Comparison of ENCODE assay signal across 16 cellular contexts in genomic region chr16:56981729-56982271, GRCh38. TPM values are rescaled to one million over a fixed set of nuclear protein-coding genes. Genes with fewer than 3 reads are reported as not detected.
A peak's percentile ranks its signal among the peaks of the same experiment; 100 is the strongest.
DNase-seq lines count a peak whose midpoint lies in the region; ATAC-seq, FAIRE-seq and TF ChIP-seq lines count a peak whose summit lies in the region.
"Had no signal": no experiment of that assay in that cellular context is flagged by ENCODE, and none has a peak within 500 bp of the region (broad histone marks: within the 10 kb centered on the region; RNA-seq: fewer than 3 reads in every experiment).

No MANE protein-coding gene starts in this region.

- intact Hi-C loops in lower lobe of right lung (cut with DNase I) (no loop called here), thyroid gland (cut with DNase I) (no loop called here)

- H3K9ac ChIP-seq in H1 (replicated peaks in 1 of 4; ENCODE audit: extremely low read depth in 1 of 4, low read depth in 3 of 4, low read length in 3 of 4) = no peak overlapping the region

- peaks cover 28% of the 10 kb centered on the region for H3K4me1 ChIP-seq in CD4-positive, CD25-positive, alpha-beta regulatory T cell (ENCODE audit: control insufficient read depth, insufficient read depth, low read length, poor library complexity, severe bottlenecking)
- H3K4me1 ChIP-seq in H1 (replicated peaks in 1 of 4; ENCODE audit: control insufficient read depth in 3 of 4, insufficient read depth in 4 of 4, low read length in 3 of 4) = no peaks in the 10 kb centered on the region
- H3K4me1 ChIP-seq in lower lobe of right lung = peaks cover 19% of the 10 kb centered on the region
- peaks cover 0 to 19% of the 10 kb centered on the region in 2 donors for H3K4me1 ChIP-seq in thyroid gland

- H3K23ac ChIP-seq in H1 (ENCODE audit: insufficient read length) = no peak overlapping the region

- TF ChIP-seq CTCF in H1 (IDR thresholded peaks at IDR 0.05; ENCODE audit: control extremely low read depth in 1 of 3, insufficient read depth in 1 of 3, low read depth in 1 of 3, low read length in 3 of 3) (no peak), lower lobe of right lung (IDR thresholded peaks at IDR 0.05) (no peak), thyroid gland (IDR thresholded peaks at IDR 0.05) (no peak)

- H2BK20ac ChIP-seq in H1 (ENCODE audit: low read length) = 0 out of 2 replicates have a peak overlapping the region, but pooled peaks have one; percentile 61

- no peak overlapping the region for H3K14ac ChIP-seq in H1 (ENCODE audit: insufficient read length)

- no peak overlapping the region for H3K4ac ChIP-seq in H1 (replicated peaks; ENCODE audit: insufficient read length, low read depth, low read length)

- H3K9me3 Mint-ChIP-seq in CD4-positive, CD25-positive, alpha-beta regulatory T cell = no peaks in the 10 kb centered on the region
- H3K9me3 Mint-ChIP-seq: immature natural killer cell had no signal

- 90% methylated on average over 12 of the region's 12 CpGs; no CpG with 5 or more reads in 1 of the 2 experiments for WGBS in H1 (ENCODE audit: extremely low coverage in 1 of 2, insufficient coverage in 1 of 2, insufficient read length in 1 of 2, insufficient replicate concordance in 2 of 2, low coverage in 1 of 2, low lambda C conversion rate in 2 of 2, missing lambda C conversion rate in 1 of 2), 2 experiments
- 89 to 90% methylated on average over 12 of the region's 12 CpGs for WGBS in thyroid gland, 2 donors

- H3K79me1 ChIP-seq in H1 (ENCODE audit: low read depth, low read length) = no peaks in the 10 kb centered on the region

- no peak overlapping the region for H4K8ac ChIP-seq in H1 (ENCODE audit: extremely low read depth, insufficient read depth, low read length)

- no peaks in the 10 kb centered on the region for H4K20me1 ChIP-seq in H1 (replicated peaks in 1 of 2; ENCODE audit: control insufficient read depth in 1 of 2, insufficient read depth in 2 of 2, low read length in 2 of 2)

- no peak overlapping the region for H2BK12ac ChIP-seq in H1 (ENCODE audit: low read depth, low read length)

- no peaks in the 10 kb centered on the region for H3K23me2 ChIP-seq in H1 (ENCODE audit: low read depth, low read length)

- CTCF ChIA-PET in H1 (lab: Charles Lee; ENCODE audit: partially characterized antibody) = interaction anchor here (1.5 to 8.1 kb wide), 5 partner anchors 11 to 79 kb away, joined by 3 to 67 read pairs (median 5); no protein-coding TSS in a partner anchor

- no peak overlapping the region for H3K4me3 ChIP-seq in CD4-positive, CD25-positive, alpha-beta regulatory T cell (ENCODE audit: low read depth, low read length)
- H3K4me3 ChIP-seq in H1 (ENCODE audit: extremely low read depth in 1 of 4, insufficient read depth in 2 of 4, low read depth in 3 of 4, low read length in 4 of 4) (no peak overlapping the region), lower lobe of right lung (no peak overlapping the region), thyroid gland (replicated peaks in 1 of 3) (no peak overlapping the region)
- H3K4me3 ChIP-seq: heart right ventricle, suprapubic skin had no signal

- H3K79me2 ChIP-seq in H1 (ENCODE audit: control insufficient read depth in 1 of 2, insufficient read depth in 2 of 2, low read length in 2 of 2) = no peaks in the 10 kb centered on the region

- no peak overlapping the region for H3K56ac ChIP-seq in H1 (replicated peaks; ENCODE audit: insufficient read length, low read depth, low read length)

- DNase-seq in CD4-positive, CD25-positive, alpha-beta regulatory T cell = no peak
- DNase-seq in H1 (ENCODE audit: low read depth in 1 of 2, low spot score in 2 of 2) (no peak), lower lobe of right lung (no peak), thyroid gland (no peak)
- DNase-seq: activated CD4-positive, alpha-beta T cell treated with anti-CD3 and anti-CD28 coated beads for 48 hours; activated T-cell treated with anti-CD3 and anti-CD28 coated beads for 4 hours; cortex of kidney; GOT3; heart right ventricle; immature natural killer cell; NCI-H1694; stimulated activated CD4-positive, alpha-beta T cell treated with anti-CD3 and anti-CD28 coated beads, Interleukin-2, amount 100 ng/mL, for 48 hours had no signal

- H2AFZ ChIP-seq in H1 (ENCODE audit: low read length) = no peak overlapping the region

- H2BK5ac ChIP-seq in H1 (ENCODE audit: low read depth, low read length) = no peak overlapping the region; the same call in 1 of the 2 replicates

- H2BK15ac ChIP-seq in H1 (ENCODE audit: low read length) = no peak overlapping the region

- no peak for TF ChIP-seq RAD21 in H1 (IDR thresholded peaks at IDR 0.05 in 1 of 2, conservative IDR thresholded peaks at IDR 0.05 in 1 of 2; ENCODE audit: low read depth in 2 of 2, low read length in 2 of 2)

- no peak for ATAC-seq in CD4-positive, CD25-positive, alpha-beta regulatory T cell (ENCODE audit: low read depth in 2 of 2)
- ATAC-seq in HG02759 (IDR thresholded peaks at IDR 0.05; ENCODE audit: unreplicated experiment) (peak; percentile 5), lower lobe of right lung (no peak), HG03520 (IDR thresholded peaks at IDR 0.05; ENCODE audit: unreplicated experiment) (no peak)
- ATAC-seq: SK-N-SH treated with all-trans-retinoic acid at 6 μM for 48 hours had no signal

- peaks cover 4 to 67% (median 31%) of the 10 kb centered on the region in 4 donors for H3K4me1 Mint-ChIP-seq in CD4-positive, CD25-positive, alpha-beta regulatory T cell

- H3K36me3 ChIP-seq in CD4-positive, CD25-positive, alpha-beta regulatory T cell (ENCODE audit: control insufficient read depth, insufficient read depth, low read length) = peaks cover 18% of the 10 kb centered on the region
- H3K36me3 ChIP-seq in H1 (ENCODE audit: control insufficient read depth in 2 of 4, insufficient read depth in 4 of 4, low read length in 3 of 4) = no peaks in the 10 kb centered on the region
- H3K36me3 ChIP-seq in lower lobe of right lung = no peaks in the 10 kb centered on the region
- no peaks in the 10 kb centered on the region for H3K36me3 ChIP-seq in thyroid gland
- H3K36me3 ChIP-seq: suprapubic skin had no signal

- H3K27me3 ChIP-seq in CD4-positive, CD25-positive, alpha-beta regulatory T cell (ENCODE audit: control insufficient read depth, insufficient read depth, low read length) = no peaks in the 10 kb centered on the region
- H3K27me3 ChIP-seq in H1 (replicated peaks in 1 of 4; ENCODE audit: control insufficient read depth in 3 of 4, extremely low read depth in 1 of 4, insufficient read depth in 3 of 4, low read length in 3 of 4) (no peaks in the 10 kb centered on the region), lower lobe of right lung (ENCODE audit: low read depth) (no peaks in the 10 kb centered on the region), thyroid gland (no peaks in the 10 kb centered on the region)
- H3K27me3 ChIP-seq: heart right ventricle, suprapubic skin had no signal

- no peak for FAIRE-seq in H1 (lab: Jason Lieb, UNC)

- TF ChIP-seq EP300 in H1 (IDR thresholded peaks at IDR 0.05; ENCODE audit: borderline replicate concordance in 1 of 2, low read depth in 2 of 2, low read length in 2 of 2) = no peak

- H3K18ac ChIP-seq in H1 (ENCODE audit: extremely low read depth, low read length) = no peak overlapping the region

- H3K27me3 Mint-ChIP-seq in CD4-positive, CD25-positive, alpha-beta regulatory T cell = no peaks in the 10 kb centered on the region

- no peak overlapping the region; the same call in 1 of the 2 replicates for H2AK5ac ChIP-seq in H1 (ENCODE audit: low read depth, low read length)

- no peak overlapping the region for H2BK120ac ChIP-seq in H1 (replicated peaks; ENCODE audit: low read depth, low read length)

- H4K5ac ChIP-seq in H1 (ENCODE audit: insufficient read length, low read depth, low read length) = no peak overlapping the region

- H3K4me2 ChIP-seq in H1 (ENCODE audit: insufficient read depth in 1 of 2, low read depth in 2 of 2, low read length in 2 of 2) = no peak overlapping the region

- H3K36me3 Mint-ChIP-seq in CD4-positive, CD25-positive, alpha-beta regulatory T cell = peaks cover 30% of the 10 kb centered on the region

- peak overlapping the region in 2 of 3 donors; percentile 62 to 91 for H3K27ac Mint-ChIP-seq in CD4-positive, CD25-positive, alpha-beta regulatory T cell

- H3K4me3 Mint-ChIP-seq in CD4-positive, CD25-positive, alpha-beta regulatory T cell = peak overlapping the region in 1 of 4 donors; percentile 69
- H3K4me3 Mint-ChIP-seq: immature natural killer cell had no signal

- no peak for TF ChIP-seq POLR2A in H1 (IDR thresholded peaks at IDR 0.05; ENCODE audit: control extremely low read depth in 1 of 2, low read depth in 2 of 2, low read length in 2 of 2)
- no peak for TF ChIP-seq POLR2A in thyroid gland (IDR thresholded peaks at IDR 0.05)

- no peaks in the 10 kb centered on the region for H3K9me3 ChIP-seq in CD4-positive, CD25-positive, alpha-beta regulatory T cell (ENCODE audit: control insufficient read depth in 2 of 2, low read length in 2 of 2)
- H3K9me3 ChIP-seq in H1 (ENCODE audit: insufficient read depth in 2 of 2, low read depth in 1 of 2, low read length in 1 of 2) = no peaks in the 10 kb centered on the region
- no peaks in the 10 kb centered on the region for H3K9me3 ChIP-seq in lower lobe of right lung
- no peaks in the 10 kb centered on the region for H3K9me3 ChIP-seq in thyroid gland
- H3K9me3 ChIP-seq: heart right ventricle, suprapubic skin had no signal

- POLR2A ChIA-PET in H1 (lab: Charles Lee; ENCODE audit: partially characterized antibody) = interaction anchor here (2.1 kb wide), 1 partner anchor 8 kb away, joined by 4 read pairs; the partner anchor contains the start of gene NLRC5

- H4K91ac ChIP-seq in H1 (replicated peaks; ENCODE audit: insufficient read length, low read length) = no peak overlapping the region

- H3K27ac ChIP-seq in CD4-positive, CD25-positive, alpha-beta regulatory T cell (ENCODE audit: insufficient read depth, low read length, poor library complexity, severe bottlenecking) = no peak overlapping the region
- H3K27ac ChIP-seq in H1 (ENCODE audit: low read depth, low read length) = no peak overlapping the region
- H3K27ac ChIP-seq in lower lobe of right lung = no peak overlapping the region
- H3K27ac ChIP-seq in thyroid gland = no peak overlapping the region
- H3K27ac ChIP-seq: suprapubic skin had no signal

RNA-seq across cellular contexts. Expression of gene NLRC5, which starts 7.6 kb away (rescaled TPM):
- 842 TPM for total RNA-seq in CD4-positive, CD25-positive, alpha-beta regulatory T cell
- polyA plus RNA-seq in CD4-positive, CD25-positive, alpha-beta regulatory T cell = 100 to 1,000 TPM in 1 of 4 donors, 10 to 100 TPM in 3; 75.3 to 112 (median 97.2) TPM
- total RNA-seq in H1 (2021; fragmentation: NEBNext Ultra II Directional; extraction: Animal tissue kit (Norgen Biotek cat#: 25700)) = 2.8 and 3.2 TPM in 2 replicates
- polyA plus RNA-seq in H1 (2011; rRNA removed) = 2.0 and 2.2 TPM in 2 replicates
- polyA plus RNA-seq in H1 (2011; cell fraction: cytosol; rRNA removed) = 1.8 TPM
- polyA plus RNA-seq in H1 (2011; cell fraction: nucleus; rRNA removed) = 8.8 TPM
- polyA plus RNA-seq in H1 (2012, experiment 1 of 2) = 0.97 to 4.4 TPM (median 2.8 TPM) in 4 replicates
- 1.3 TPM for polyA plus RNA-seq in H1 (2012, experiment 2 of 2)
- polyA plus RNA-seq in H1 (2013, experiment 1 of 2) = 1.3 TPM
- polyA plus RNA-seq in H1 (2013, experiment 2 of 2) = 1.1 TPM
- 4.4 and 5.0 TPM in 2 replicates for polyA minus RNA-seq in H1 (2011; rRNA and poly(A)+ RNA removed)
- polyA minus RNA-seq in H1 (2011; cell fraction: cytosol; rRNA and poly(A)+ RNA removed) = 2.4 TPM
- polyA minus RNA-seq in H1 (2011; cell fraction: nucleus; rRNA and poly(A)+ RNA removed) = 10.5 TPM
- 47.5 TPM for total RNA-seq in lower lobe of right lung
- 10 to 100 TPM; 14.1 to 33.5 (median 20.5) TPM for total RNA-seq in thyroid gland

RNA-seq across cellular contexts. Expression of gene CETP, which starts 20.1 kb away (rescaled TPM):
- not detected for total RNA-seq in CD4-positive, CD25-positive, alpha-beta regulatory T cell
- polyA plus RNA-seq in CD4-positive, CD25-positive, alpha-beta regulatory T cell = under 1 TPM in 1 of 4 donors, not detected in 3; 0.27 TPM
- total RNA-seq in H1 (2021; fragmentation: NEBNext Ultra II Directional; extraction: Animal tissue kit (Norgen Biotek cat#: 25700)) = not detected in 2 replicates
- polyA plus RNA-seq in H1 (2011; rRNA removed) = not detected in 2 replicates
- not detected for polyA plus RNA-seq in H1 (2011; cell fraction: cytosol; rRNA removed)
- polyA plus RNA-seq in H1 (2011; cell fraction: nucleus; rRNA removed) = not detected
- 0.09 TPM in 1 of 4 replicates, not detected in the others for polyA plus RNA-seq in H1 (2012, experiment 1 of 2)
- polyA plus RNA-seq in H1 (2012, experiment 2 of 2) = not detected
- polyA plus RNA-seq in H1 (2013, experiment 1 of 2) = not detected
- polyA plus RNA-seq in H1 (2013, experiment 2 of 2) = 0.02 TPM
- polyA minus RNA-seq in H1 (2011; rRNA and poly(A)+ RNA removed) = not detected in 2 replicates
- polyA minus RNA-seq in H1 (2011; cell fraction: cytosol; rRNA and poly(A)+ RNA removed) = not detected
- polyA minus RNA-seq in H1 (2011; cell fraction: nucleus; rRNA and poly(A)+ RNA removed) = not detected
- total RNA-seq in lower lobe of right lung = 1.1 TPM
- total RNA-seq in thyroid gland = 1 to 10 TPM in 3 of 4 donors, under 1 TPM in 1; 0.40 to 4.0 (median 1.7) TPM

RNA-seq across cellular contexts. Expression of gene HERPUD1, which starts 49.9 kb away (rescaled TPM):
- total RNA-seq in CD4-positive, CD25-positive, alpha-beta regulatory T cell = 454 TPM
- polyA plus RNA-seq in CD4-positive, CD25-positive, alpha-beta regulatory T cell = 100 to 1,000 TPM; 133 to 174 (median 144) TPM
- 34.7 and 35.6 TPM in 2 replicates for total RNA-seq in H1 (2021; fragmentation: NEBNext Ultra II Directional; extraction: Animal tissue kit (Norgen Biotek cat#: 25700))
- 17.5 and 23.3 TPM in 2 replicates for polyA plus RNA-seq in H1 (2011; rRNA removed)
- 19.8 TPM for polyA plus RNA-seq in H1 (2011; cell fraction: cytosol; rRNA removed)
- polyA plus RNA-seq in H1 (2011; cell fraction: nucleus; rRNA removed) = 30.6 TPM
- 20.0 to 28.0 TPM (median 25.9 TPM) in 4 replicates for polyA plus RNA-seq in H1 (2012, experiment 1 of 2)
- polyA plus RNA-seq in H1 (2012, experiment 2 of 2) = 11.5 TPM
- polyA plus RNA-seq in H1 (2013, experiment 1 of 2) = 17.6 TPM
- 17.8 TPM for polyA plus RNA-seq in H1 (2013, experiment 2 of 2)
- 35.3 and 36.1 TPM in 2 replicates for polyA minus RNA-seq in H1 (2011; rRNA and poly(A)+ RNA removed)
- 47.9 TPM for polyA minus RNA-seq in H1 (2011; cell fraction: cytosol; rRNA and poly(A)+ RNA removed)
- 32.3 TPM for polyA minus RNA-seq in H1 (2011; cell fraction: nucleus; rRNA and poly(A)+ RNA removed)
- total RNA-seq in lower lobe of right lung = 174 TPM
- 100 to 1,000 TPM; 212 to 659 (median 321) TPM for total RNA-seq in thyroid gland

Comparison
In these comparisons a context has a peak if more than half of its experiments do, and no peak if none do; other contexts are left out.
1. RNA of gene NLRC5, which starts 7.6 kb away (total RNA-seq): 842 TPM in CD4-positive, CD25-positive, alpha-beta regulatory T cell (single experiment); 47.5 TPM in lower lobe of right lung (single experiment), 14.1 to 33.5 TPM in thyroid gland and 2.8 to 3.2 TPM in H1; every median in the first group is over 10 times any median in the second.